Comparison of ENCODE assay signal across 18 cellular contexts in genomic region chr20:58401123-58401639, GRCh38. TPM values are rescaled to one million over a fixed set of nuclear protein-coding genes. Genes with fewer than 3 reads are reported as not detected.
A peak's percentile ranks its signal among the peaks of the same experiment; 100 is the strongest.
DNase-seq lines count a peak whose midpoint lies in the region; ATAC-seq, FAIRE-seq and TF ChIP-seq lines count a peak whose summit lies in the region.
"Had no signal": no experiment of that assay in that cellular context is flagged by ENCODE, and none has a peak within 500 bp of the region (broad histone marks: within the 10 kb centered on the region; RNA-seq: fewer than 3 reads in every experiment).

No MANE protein-coding gene starts in this region.

- no peak overlapping the region for H3K9ac ChIP-seq in HepG2 (ENCODE audit: insufficient read depth, low read depth, low read length)
- H3K9ac ChIP-seq in IMR-90 (ENCODE audit: low read depth, low read length): no peak overlapping the region
- H3K9ac ChIP-seq in K562 (ENCODE audit: insufficient read depth in 1 of 2, low read depth in 2 of 2, low read length in 2 of 2): no peak overlapping the region

- H3K27me3 ChIP-seq in HepG2 (ENCODE audit: control insufficient read depth in 1 of 2, insufficient read depth in 2 of 2, low read length in 2 of 2) (no peaks in the 10 kb centered on the region), right lobe of liver (no peaks in the 10 kb centered on the region), IMR-90 (ENCODE audit: control insufficient read depth, insufficient read depth, low read length) (no peaks in the 10 kb centered on the region), K562 (ENCODE audit: control insufficient read depth in 2 of 2, insufficient read depth in 2 of 2, low read length in 2 of 2) (no peaks in the 10 kb centered on the region)

- H3K9me1 ChIP-seq in IMR-90 (ENCODE audit: insufficient read depth, low read length) (peaks cover 21% of the 10 kb centered on the region), K562 (ENCODE audit: control insufficient read depth, insufficient read depth, low read length) (no peaks in the 10 kb centered on the region)

- no peak for TF ChIP-seq POLR2A in HepG2 (IDR thresholded peaks at IDR 0.05; ENCODE audit: insufficient read depth in 1 of 2, low read depth in 2 of 2, low read length in 2 of 2)
- TF ChIP-seq POLR2A in right lobe of liver (IDR thresholded peaks at IDR 0.05): no peak
- TF ChIP-seq POLR2A in IMR-90 (IDR thresholded peaks at IDR 0.05; ENCODE audit: low read depth, low read length): no peak
- no peak for TF ChIP-seq POLR2A in K562 (conservative IDR thresholded peaks at IDR 0.05)

- H2BK120ac ChIP-seq in IMR-90 (ENCODE audit: low read depth, low read length): no peak overlapping the region

- CTCF ChIA-PET in HepG2 (lab: Yijun Ruan, JAX; ENCODE audit: low intra/inter-chr PET ratio, low total read pairs) (no interaction called here), IMR-90 (lab: Yijun Ruan, JAX) (no interaction called here), K562 (lab: Yijun Ruan, JAX; ENCODE audit: low intra/inter-chr PET ratio) (no interaction called here)

- 98% methylated on average over 3 of the region's 3 CpGs for WGBS in HepG2 (ENCODE audit: low lambda C conversion rate)
- WGBS in right lobe of liver (ENCODE audit: insufficient coverage, low coverage, low lambda C conversion rate, missing lambda C conversion rate): 78% methylated on average over 3 of the region's 3 CpGs
- 100% methylated on average over 3 of the region's 3 CpGs; no CpG with 5 or more reads in 1 of the 2 experiments for WGBS in IMR-90 (ENCODE audit: extremely low coverage in 2 of 2, insufficient read length in 1 of 2), 2 experiments
- WGBS in K562 (ENCODE audit: insufficient coverage, low coverage, missing lambda C conversion rate): 66% methylated on average over 3 of the region's 3 CpGs

- no peak overlapping the region for H2AK9ac ChIP-seq in IMR-90 (replicated peaks; ENCODE audit: low read depth, low read length, poor library complexity)

- TF ChIP-seq EP300 in HepG2 (IDR thresholded peaks at IDR 0.05; ENCODE audit: low read depth in 2 of 2, low read length in 2 of 2) (no peak), HepG2 (CRISPR knock-in tag; IDR thresholded peaks at IDR 0.05; ENCODE audit: borderline replicate concordance) (no peak), K562 (IDR thresholded peaks at IDR 0.05; ENCODE audit: low read length) (no peak)

- no peak overlapping the region for H3K18ac ChIP-seq in IMR-90 (ENCODE audit: low read depth, low read length)

- BruUV-seq in HepG2 (replicated peaks; lab: Mats Ljungman, UMichigan): no TSS peak
- BruUV-seq in IMR-90 (replicated peaks; lab: Mats Ljungman, UMichigan): no TSS peak
- BruUV-seq in K562 (replicated peaks; lab: Mats Ljungman, UMichigan): no TSS peak

- peaks cover 100% of the 10 kb centered on the region for H3K79me2 ChIP-seq in HepG2 (ENCODE audit: insufficient read depth, low read length)
- peaks cover 97% of the 10 kb centered on the region for H3K79me2 ChIP-seq in K562 (ENCODE audit: control insufficient read depth, insufficient read depth, low read length)

- peaks cover 33% of the 10 kb centered on the region for H3K4me1 ChIP-seq in HepG2 (ENCODE audit: insufficient read depth, low read length)
- H3K4me1 ChIP-seq in right lobe of liver: peaks cover 0 to 12% (median 6%) of the 10 kb centered on the region in 4 donors
- H3K4me1 ChIP-seq in IMR-90 (ENCODE audit: control insufficient read depth, insufficient read depth, low read length): peaks cover 2% of the 10 kb centered on the region; the same call in 1 of the 2 replicates
- H3K4me1 ChIP-seq in K562 (replicated peaks in 1 of 2; ENCODE audit: control insufficient read depth in 2 of 2, insufficient read depth in 2 of 2, low read length in 2 of 2): peaks cover 9 to 25% of the 10 kb centered on the region in 2 experiments

- DNase-seq in HepG2 (ENCODE audit: low spot score) (no peak), right lobe of liver (no peak), IMR-90 (no peak), K562 (ENCODE audit: extremely low read depth in 1 of 4, low spot score in 3 of 4) (no peak), urothelium cell line (ENCODE audit: low spot score) (no peak), NOMO-1 (lab: John Stamatoyannopoulos, UW; ENCODE audit: unreplicated experiment in 2 of 2) (no peak)
- DNase-seq in stimulated activated CD8-positive, alpha-beta memory T cell treated with anti-CD3 and anti-CD28 coated beads, Interleukin-4, amount 100 ng/mL, for 48 hours: no peak
- no peak for DNase-seq in effector CD8-positive, alpha-beta T cell (lab: John Stamatoyannopoulos, UW)
- DNase-seq: ACHN; Calu3; CD4-positive, alpha-beta memory T cell; DMS53; GOT3; Kasumi-1; NCI-H1105; NCI-H1694; NCI-H510A treated with DMSO at 0.1 percent for 48 hours; RPMI8226 had no signal

- intact Hi-C loops in HepG2 (cut with micrococcal nuclease; ENCODE audit: unreplicated experiment) (no loop called here), right lobe of liver (cut with DNase I) (no loop called here), IMR-90 (cut with micrococcal nuclease) (no loop called here), K562 (cut with micrococcal nuclease) (no loop called here)

- H3K23ac ChIP-seq in IMR-90 (ENCODE audit: low read depth, low read length): no peak overlapping the region

- H3K56ac ChIP-seq in IMR-90 (ENCODE audit: extremely low read depth, insufficient read depth, low read length): no peak overlapping the region

- H2BK15ac ChIP-seq in IMR-90 (ENCODE audit: low read depth, low read length): no peak overlapping the region

- no peak overlapping the region for H4K8ac ChIP-seq in IMR-90 (ENCODE audit: low read depth in 2 of 2, low read length in 2 of 2)

- 0 out of 2 replicates have a peak overlapping the region, but pooled peaks have one; percentile 25 for H3K14ac ChIP-seq in IMR-90 (replicated peaks; ENCODE audit: low read depth, low read length)

- no peak overlapping the region for H3K4ac ChIP-seq in IMR-90 (ENCODE audit: low read depth, low read length)

- H3K4me2 ChIP-seq in HepG2 (ENCODE audit: low read depth, low read length) (no peak overlapping the region), IMR-90 (ENCODE audit: low read depth, low read length) (no peak overlapping the region), K562 (ENCODE audit: insufficient read depth, low read length) (no peak overlapping the region)

- H2BK20ac ChIP-seq in IMR-90 (ENCODE audit: low read depth, low read length): no peak overlapping the region

- in situ Hi-C loops in HepG2 (cut with HindIII; ENCODE audit: extremely low pct_ligation_motif_present, low pct_unique_long_range_greater_than_20kb): no loop called here
- in situ Hi-C loops in IMR-90 (cut with MboI; ENCODE audit: low sequenced_read_pairs): no loop called here
- in situ Hi-C loops in K562 (cut with MboI): no loop called here

- no peak overlapping the region for H4K5ac ChIP-seq in IMR-90 (ENCODE audit: low read depth, low read length)

- peaks cover 35 to 81% of the 10 kb centered on the region in 2 experiments for H3K79me1 ChIP-seq in IMR-90 (ENCODE audit: low read depth in 1 of 2, low read length in 2 of 2)

- H4K20me1 ChIP-seq in HepG2 (ENCODE audit: insufficient read depth, low read length): peaks cover 33% of the 10 kb centered on the region
- peaks cover 95% of the 10 kb centered on the region for H4K20me1 ChIP-seq in IMR-90 (ENCODE audit: insufficient read depth, low read length)
- H4K20me1 ChIP-seq in K562 (replicated peaks; ENCODE audit: control insufficient read depth, insufficient read depth, low read length): peaks cover 52% of the 10 kb centered on the region

- H4K91ac ChIP-seq in IMR-90 (ENCODE audit: insufficient read depth, low read depth, low read length): no peak overlapping the region

- no peak overlapping the region for H3K4me3 ChIP-seq in HepG2 (replicated peaks in 1 of 3; ENCODE audit: insufficient read depth in 1 of 3, low read depth in 2 of 3, low read length in 3 of 3)
- H3K4me3 ChIP-seq in right lobe of liver: no peak overlapping the region
- no peak overlapping the region for H3K4me3 ChIP-seq in IMR-90 (ENCODE audit: insufficient read depth, low read depth, low read length)
- no peak overlapping the region for H3K4me3 ChIP-seq in K562

- H2AFZ ChIP-seq in HepG2 (ENCODE audit: low read length): no peak overlapping the region
- H2AFZ ChIP-seq in IMR-90 (replicated peaks; ENCODE audit: low read length, poor library complexity): no peak overlapping the region
- H2AFZ ChIP-seq in K562 (ENCODE audit: low read depth, low read length): no peak overlapping the region

- dilution Hi-C loops in IMR-90 (cut with HindIII; ENCODE audit: low sequenced_read_pairs, unreplicated experiment): no loop called here

- TF ChIP-seq CTCF in HepG2 (CRISPR knock-in tag; IDR thresholded peaks at IDR 0.05): no peak
- no peak for TF ChIP-seq CTCF in right lobe of liver (IDR thresholded peaks at IDR 0.05)
- no peak for TF ChIP-seq CTCF in IMR-90 (conservative IDR thresholded peaks at IDR 0.05; ENCODE audit: low read depth, low read length)
- TF ChIP-seq CTCF in K562 (IDR thresholded peaks at IDR 0.05 in 2 of 3, conservative IDR thresholded peaks at IDR 0.05 in 1 of 3; ENCODE audit: insufficient read depth in 2 of 3, low read depth in 1 of 3, low read length in 3 of 3): no peak

- H3K9me3 ChIP-seq in HepG2 (ENCODE audit: low read length) (no peaks in the 10 kb centered on the region), right lobe of liver (no peaks in the 10 kb centered on the region), IMR-90 (ENCODE audit: control insufficient read depth, insufficient read depth, low read length) (no peaks in the 10 kb centered on the region), K562 (replicated peaks; ENCODE audit: control insufficient read depth, insufficient read depth, low read depth, low read length) (no peaks in the 10 kb centered on the region)

- FAIRE-seq in HepG2 (lab: Jason Lieb, UNC): no peak
- peak; percentile 19 for FAIRE-seq in K562 (lab: Jason Lieb, UNC)
- FAIRE-seq in urothelium cell line (lab: Jason Lieb, UNC): peak; percentile 17

- H3K36me3 ChIP-seq in HepG2 (replicated peaks in 1 of 2; ENCODE audit: control insufficient read depth in 1 of 2, insufficient read depth in 2 of 2, low read length in 2 of 2) (peaks cover 4 to 8% of the 10 kb centered on the region in 2 experiments; a peak in 2 of 5 replicates), right lobe of liver (no peaks in the 10 kb centered on the region), IMR-90 (ENCODE audit: control insufficient read depth, insufficient read depth, low read length) (no peaks in the 10 kb centered on the region), K562 (ENCODE audit: control insufficient read depth, insufficient read depth, low read length) (peaks cover 39% of the 10 kb centered on the region)

- no peak overlapping the region for H3K27ac ChIP-seq in HepG2 (ENCODE audit: extremely low read length, insufficient read depth, low read length)
- no peak overlapping the region for H3K27ac ChIP-seq in right lobe of liver
- no peak overlapping the region for H3K27ac ChIP-seq in IMR-90 (ENCODE audit: insufficient read depth, low read length)
- H3K27ac ChIP-seq in K562 (ENCODE audit: extremely low read depth, low read depth, low read length): no peak overlapping the region

- H2BK5ac ChIP-seq in IMR-90 (ENCODE audit: low read depth, low read length, poor library complexity, severe bottlenecking): no peak overlapping the region

- POLR2A ChIA-PET in HepG2 (lab: Yijun Ruan, JAX) (no interaction called here), IMR-90 (lab: Charles Lee; ENCODE audit: unreplicated experiment) (no interaction called here), K562 (lab: Yijun Ruan, JAX) (interaction anchor here (0.5 to 0.9 kb wide), 3 partner anchors 11 to 245 kb away, joined by 3 to 5 read pairs (median 4); no protein-coding TSS in a partner anchor)

- TF ChIP-seq RAD21 in HepG2 (CRISPR knock-in tag; IDR thresholded peaks at IDR 0.05) (no peak), IMR-90 (IDR thresholded peaks at IDR 0.05; ENCODE audit: low read length) (no peak), K562 (CRISPR knock-in tag; conservative IDR thresholded peaks at IDR 0.05 in 1 of 2, IDR thresholded peaks at IDR 0.05 in 1 of 2) (no peak)

- H2AK5ac ChIP-seq in IMR-90 (ENCODE audit: low read depth, low read length): no peak overlapping the region

- ATAC-seq in HepG2: no peak
- ATAC-seq in right lobe of liver: no peak
- no peak for ATAC-seq in IMR-90 (ENCODE audit: low read depth)
- no peak; the same call in 2 of the 3 replicates for ATAC-seq in K562

RNA-seq across cellular contexts. Expression of gene VAPB, which starts 12.2 kb away (rescaled TPM):
- total RNA-seq in HepG2 (2016; rRNA removed; fragmentation: Illumina TruSeq; extraction: Trizol) (18.6 and 39.5 TPM in 2 replicates), right lobe of liver (10 to 100 TPM; 17.5 to 42.9 (median 31.4) TPM), IMR-90 (2012; rRNA removed) (9.1 and 12.8 TPM in 2 replicates), K562 (2014; rRNA removed) (9.4 and 10.5 TPM in 2 replicates), K562 (2014; rRNA removed; fragmentation: Illumina TruSeq; extraction: Trizol) (27.9 and 29.5 TPM in 2 replicates), K562 (2015; rRNA removed; fragmentation: Illumina TruSeq; extraction: Trizol) (22.7 and 25.7 TPM in 2 replicates), K562 (2021) (50.7 and 50.8 TPM in 2 replicates)
- total RNA-seq in HepG2 (2016; cell fraction: cytosol; rRNA removed; fragmentation: Illumina TruSeq; extraction: Trizol; ENCODE audit: low read depth): 8.4 and 10.3 TPM in 2 replicates
- 17.8 and 34.8 TPM in 2 replicates for total RNA-seq in HepG2 (2016; cell fraction: insoluble cytoplasmic fraction; rRNA removed; fragmentation: Illumina TruSeq; extraction: Trizol)
- 22.3 and 22.4 TPM in 2 replicates for total RNA-seq in HepG2 (2016; cell fraction: membrane; rRNA removed; fragmentation: Illumina TruSeq; extraction: Trizol)
- 26.5 and 27.8 TPM in 2 replicates for total RNA-seq in HepG2 (2016; cell fraction: nucleus; rRNA removed; fragmentation: Illumina TruSeq; extraction: Trizol)
- polyA plus RNA-seq in HepG2 (2011; rRNA removed) (40.5 and 48.5 TPM in 2 replicates), IMR-90 (2012; rRNA removed) (20.8 and 26.0 TPM in 2 replicates), K562 (2011; rRNA removed) (22.6 and 40.3 TPM in 2 replicates), K562 (2014; fragmentation: Illumina TruSeq; extraction: Trizol) (51.0 and 51.2 TPM in 2 replicates), K562 (2014; fragmentation: Nextera tagmentation; extraction: Ambion mirVana) (1 to 10 TPM; 3.4 to 8.4 TPM), K562 (2014; rRNA removed) (32.7 and 34.3 TPM in 2 replicates)
- 28.8 and 43.5 TPM in 2 replicates for polyA plus RNA-seq in HepG2 (2011; cell fraction: cytosol; rRNA removed)
- polyA plus RNA-seq in HepG2 (2011; cell fraction: nucleus; rRNA removed): 25.8 and 29.7 TPM in 2 replicates
- 65.3 and 69.0 TPM in 2 replicates for polyA plus RNA-seq in HepG2 (2012)
- 10.2 and 12.1 TPM in 2 replicates for polyA plus RNA-seq in HepG2 (2016; cell fraction: cytosol; fragmentation: Illumina TruSeq; extraction: Trizol; ENCODE audit: low read depth)
- 58.7 and 72.2 TPM in 2 replicates for polyA plus RNA-seq in HepG2 (2016; cell fraction: insoluble cytoplasmic fraction; fragmentation: Illumina TruSeq; extraction: Trizol; ENCODE audit: low read depth)
- 23.4 and 25.9 TPM in 2 replicates for polyA plus RNA-seq in HepG2 (2016; cell fraction: membrane; fragmentation: Illumina TruSeq; extraction: Trizol; ENCODE audit: low read depth)
- polyA plus RNA-seq in HepG2 (2016; cell fraction: nucleus; fragmentation: Illumina TruSeq; extraction: Trizol; ENCODE audit: insufficient read depth, low read depth): 58.8 and 66.1 TPM in 2 replicates
- 31.5 and 42.0 TPM in 2 replicates for polyA minus RNA-seq in HepG2 (2011; rRNA and poly(A)+ RNA removed; ENCODE audit: low replicate concordance)
- 26.7 and 39.2 TPM in 2 replicates for polyA minus RNA-seq in HepG2 (2011; cell fraction: cytosol; rRNA and poly(A)+ RNA removed)
- 50.6 and 58.1 TPM in 2 replicates for polyA minus RNA-seq in HepG2 (2011; cell fraction: nucleus; rRNA and poly(A)+ RNA removed)
- polyA plus RNA-seq in IMR-90 (2012; cell fraction: cytosol; rRNA removed): 8.2 and 10.0 TPM in 2 replicates
- 9.1 and 22.4 TPM in 2 replicates for polyA plus RNA-seq in IMR-90 (2012; cell fraction: nucleus; rRNA removed; ENCODE audit: low replicate concordance)
- total RNA-seq in K562 (2011; cell fraction: chromatin; rRNA removed; ENCODE audit: low replicate concordance): 28.5 and 56.2 TPM in 2 replicates
- 14.8 and 19.5 TPM in 2 replicates for total RNA-seq in K562 (2011; cell fraction: nucleolus; rRNA removed)
- 43.9 and 84.6 TPM in 2 replicates for total RNA-seq in K562 (2011; cell fraction: nucleoplasm; rRNA removed)
- 18.5 and 29.2 TPM in 2 replicates for polyA plus RNA-seq in K562 (2011; cell fraction: cytosol; rRNA removed)
- polyA plus RNA-seq in K562 (2011; cell fraction: nucleus; rRNA removed): 22.9 and 26.1 TPM in 2 replicates
- polyA plus RNA-seq in K562 (2012): 41.2 and 44.4 TPM in 2 replicates
- 25.1 and 32.6 TPM in 2 replicates for polyA minus RNA-seq in K562 (2011; rRNA and poly(A)+ RNA removed)
- polyA minus RNA-seq in K562 (2011; cell fraction: cytosol; rRNA and poly(A)+ RNA removed): 23.1 and 26.0 TPM in 2 replicates
- polyA minus RNA-seq in K562 (2011; cell fraction: nucleus; rRNA and poly(A)+ RNA removed): 12.1 and 20.3 TPM in 2 replicates
